In genomic region chr7:157757211-157757610, GRCh38 we compare ENCODE assay signal across 1 cellular context.
TF ChIP-seq lines count a peak whose summit lies in the region.

No MANE protein-coding gene starts in this region.

TF ChIP-seq in K562, 482 proteins besides CTCF, POLR2A, EP300 and RAD21 (continued from another document):
- TF ChIP-seq ARID4B (CRISPR knock-in tag; IDR thresholded peaks at IDR 0.05), result no peak
- TF ChIP-seq ZBTB40 (IDR thresholded peaks at IDR 0.05), result no peak
- TF ChIP-seq ZBTB40 (CRISPR knock-in tag; IDR thresholded peaks at IDR 0.05), result no peak
- no peak for TF ChIP-seq DDX20 (tag; IDR thresholded peaks at IDR 0.05; ENCODE audit: low read depth)
